ENCODE assay signal across 1 cellular context in the genomic region with DNA sequence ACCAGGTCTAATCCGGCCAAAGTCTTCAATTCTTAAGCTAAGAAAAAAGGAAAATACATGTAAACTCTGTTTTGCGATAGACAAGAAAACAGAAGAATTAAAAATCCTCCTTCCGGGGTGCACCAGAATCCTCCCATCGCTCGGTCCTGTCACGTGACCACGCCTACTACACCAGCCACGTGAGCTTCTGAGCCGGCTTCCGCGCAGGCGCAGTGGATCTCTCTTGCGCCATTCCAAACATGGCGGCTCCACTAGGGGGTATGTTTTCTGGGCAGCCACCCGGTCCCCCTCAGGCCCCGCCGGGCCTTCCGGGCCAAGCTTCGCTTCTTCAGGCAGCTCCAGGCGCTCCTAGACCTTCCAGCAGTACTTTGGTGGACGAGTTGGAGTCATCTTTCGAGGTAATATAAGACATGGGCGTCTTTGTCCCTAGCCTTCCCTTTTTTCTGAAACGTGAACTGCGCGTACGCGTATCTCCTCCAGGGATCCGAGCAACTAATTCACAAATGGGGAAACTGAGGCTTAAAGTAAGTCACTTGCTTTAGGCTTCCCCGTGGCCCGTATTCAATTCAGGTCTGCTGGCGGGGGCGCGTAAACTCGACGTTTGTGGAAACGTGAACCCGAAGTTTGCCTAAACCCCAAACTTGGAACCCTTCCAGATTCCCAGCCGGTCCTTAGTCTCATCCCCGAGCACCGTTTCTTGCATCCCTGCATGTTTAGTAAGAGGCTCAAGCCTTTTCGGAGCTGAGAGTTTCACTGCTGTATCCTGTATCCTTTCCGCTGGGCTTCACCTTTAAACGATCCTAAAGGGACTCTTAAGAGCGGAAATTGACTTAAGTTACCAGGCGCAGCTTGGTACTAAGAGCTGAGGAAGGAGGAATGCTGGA.
TF ChIP-seq lines count a peak whose summit lies in the region.

A gene with protein sequence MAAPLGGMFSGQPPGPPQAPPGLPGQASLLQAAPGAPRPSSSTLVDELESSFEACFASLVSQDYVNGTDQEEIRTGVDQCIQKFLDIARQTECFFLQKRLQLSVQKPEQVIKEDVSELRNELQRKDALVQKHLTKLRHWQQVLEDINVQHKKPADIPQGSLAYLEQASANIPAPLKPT (plus strand): TSS at position 226 of the 884 bp plus-strand sequence. CDS start 14 bp downstream, at position 240.

TF ChIP-seq in K562, 482 proteins besides CTCF, POLR2A, EP300 and RAD21 (continued from another document and continues in another):
- TF ChIP-seq, protein P1, sequence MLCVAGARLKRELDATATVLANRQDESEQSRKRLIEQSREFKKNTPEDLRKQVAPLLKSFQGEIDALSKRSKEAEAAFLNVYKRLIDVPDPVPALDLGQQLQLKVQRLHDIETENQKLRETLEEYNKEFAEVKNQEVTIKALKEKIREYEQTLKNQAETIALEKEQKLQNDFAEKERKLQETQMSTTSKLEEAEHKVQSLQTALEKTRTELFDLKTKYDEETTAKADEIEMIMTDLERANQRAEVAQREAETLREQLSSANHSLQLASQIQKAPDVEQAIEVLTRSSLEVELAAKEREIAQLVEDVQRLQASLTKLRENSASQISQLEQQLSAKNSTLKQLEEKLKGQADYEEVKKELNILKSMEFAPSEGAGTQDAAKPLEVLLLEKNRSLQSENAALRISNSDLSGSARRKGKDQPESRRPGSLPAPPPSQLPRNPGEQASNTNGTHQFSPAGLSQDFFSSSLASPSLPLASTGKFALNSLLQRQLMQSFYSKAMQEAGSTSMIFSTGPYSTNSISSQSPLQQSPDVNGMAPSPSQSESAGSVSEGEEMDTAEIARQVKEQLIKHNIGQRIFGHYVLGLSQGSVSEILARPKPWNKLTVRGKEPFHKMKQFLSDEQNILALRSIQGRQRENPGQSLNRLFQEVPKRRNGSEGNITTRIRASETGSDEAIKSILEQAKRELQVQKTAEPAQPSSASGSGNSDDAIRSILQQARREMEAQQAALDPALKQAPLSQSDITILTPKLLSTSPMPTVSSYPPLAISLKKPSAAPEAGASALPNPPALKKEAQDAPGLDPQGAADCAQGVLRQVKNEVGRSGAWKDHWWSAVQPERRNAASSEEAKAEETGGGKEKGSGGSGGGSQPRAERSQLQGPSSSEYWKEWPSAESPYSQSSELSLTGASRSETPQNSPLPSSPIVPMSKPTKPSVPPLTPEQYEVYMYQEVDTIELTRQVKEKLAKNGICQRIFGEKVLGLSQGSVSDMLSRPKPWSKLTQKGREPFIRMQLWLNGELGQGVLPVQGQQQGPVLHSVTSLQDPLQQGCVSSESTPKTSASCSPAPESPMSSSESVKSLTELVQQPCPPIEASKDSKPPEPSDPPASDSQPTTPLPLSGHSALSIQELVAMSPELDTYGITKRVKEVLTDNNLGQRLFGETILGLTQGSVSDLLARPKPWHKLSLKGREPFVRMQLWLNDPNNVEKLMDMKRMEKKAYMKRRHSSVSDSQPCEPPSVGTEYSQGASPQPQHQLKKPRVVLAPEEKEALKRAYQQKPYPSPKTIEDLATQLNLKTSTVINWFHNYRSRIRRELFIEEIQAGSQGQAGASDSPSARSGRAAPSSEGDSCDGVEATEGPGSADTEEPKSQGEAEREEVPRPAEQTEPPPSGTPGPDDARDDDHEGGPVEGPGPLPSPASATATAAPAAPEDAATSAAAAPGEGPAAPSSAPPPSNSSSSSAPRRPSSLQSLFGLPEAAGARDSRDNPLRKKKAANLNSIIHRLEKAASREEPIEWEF (CRISPR knock-in tag; IDR thresholded peaks at IDR 0.05), result no peak
- TF ChIP-seq ZNF384 (IDR thresholded peaks at IDR 0.05; ENCODE audit: low read depth, low read length) (no peak), ZNF431 (CRISPR knock-in tag; IDR thresholded peaks at IDR 0.05) (no peak), CBX1 (IDR thresholded peaks at IDR 0.05; ENCODE audit: low read depth) (0 out of 2 replicates have a peak, but pooled peaks have one; percentile 31), KAT7 (CRISPR knock-in tag; IDR thresholded peaks at IDR 0.05; ENCODE audit: borderline replicate concordance) (no peak; the same call in 1 of the 2 replicates), NFIC (IDR thresholded peaks at IDR 0.05) (peak; percentile 93), ZNF232 (CRISPR knock-in tag; IDR thresholded peaks at IDR 0.05) (no peak), RBM34 (IDR thresholded peaks at IDR 0.05; ENCODE audit: borderline replicate concordance, insufficient read depth, low read length) (no peak), RBM17 (IDR thresholded peaks at IDR 0.05; ENCODE audit: borderline replicate concordance, low read depth, low read length) (no peak), SMAD3 (CRISPR knock-in tag; conservative IDR thresholded peaks at IDR 0.05) (no peak), ZNF224 (CRISPR knock-in tag; IDR thresholded peaks at IDR 0.05) (no peak), MYC (IDR thresholded peaks at IDR 0.05; ENCODE audit: low read depth, low read length) (peak; percentile 70; the same call in 1 of the 2 replicates), MYC (CRISPR knock-in tag; IDR thresholded peaks at IDR 0.05; ENCODE audit: borderline replicate concordance, low read depth) (no peak), FOXJ3 (CRISPR knock-in tag; IDR thresholded peaks at IDR 0.05) (no peak), DDX20 (tag; IDR thresholded peaks at IDR 0.05; ENCODE audit: low read depth) (no peak), SP2 (IDR thresholded peaks at IDR 0.05; ENCODE audit: extremely low read depth, low read depth, low read length, poor library complexity, severe bottlenecking) (no peak), TRIM28 (IDR thresholded peaks at IDR 0.05) (0 out of 2 replicates have a peak, but pooled peaks have one; percentile 13), NR4A1 (CRISPR knock-in tag; IDR thresholded peaks at IDR 0.05) (no peak), NR4A1 (tag; IDR thresholded peaks at IDR 0.05) (no peak), JUN (IDR thresholded peaks at IDR 0.05; ENCODE audit: borderline replicate concordance, low read depth, low read length) (peak; percentile 17; the same call in 1 of the 2 replicates), JUN (CRISPR knock-in tag; IDR thresholded peaks at IDR 0.05; ENCODE audit: borderline replicate concordance) (no peak), POLR2B (IDR thresholded peaks at IDR 0.05; ENCODE audit: low read depth, partially characterized antibody) (peak; percentile 93), MAZ (CRISPR knock-in tag; conservative IDR thresholded peaks at IDR 0.05 in 1 of 2, IDR thresholded peaks at IDR 0.05 in 1 of 2) (peak; percentile 24 to 30; a peak in 1 of 4 replicates), SIN3A (IDR thresholded peaks at IDR 0.05; ENCODE audit: borderline replicate concordance in 2 of 2, control insufficient read depth in 1 of 2, low read depth in 2 of 2, low read length in 2 of 2) (peak; percentile 69 to 87; a peak in 2 of 4 replicates), ZNF75A (CRISPR knock-in tag; IDR thresholded peaks at IDR 0.05) (no peak), FOXP1 (CRISPR knock-in tag; IDR thresholded peaks at IDR 0.05) (no peak)
- TF ChIP-seq, protein P2, sequence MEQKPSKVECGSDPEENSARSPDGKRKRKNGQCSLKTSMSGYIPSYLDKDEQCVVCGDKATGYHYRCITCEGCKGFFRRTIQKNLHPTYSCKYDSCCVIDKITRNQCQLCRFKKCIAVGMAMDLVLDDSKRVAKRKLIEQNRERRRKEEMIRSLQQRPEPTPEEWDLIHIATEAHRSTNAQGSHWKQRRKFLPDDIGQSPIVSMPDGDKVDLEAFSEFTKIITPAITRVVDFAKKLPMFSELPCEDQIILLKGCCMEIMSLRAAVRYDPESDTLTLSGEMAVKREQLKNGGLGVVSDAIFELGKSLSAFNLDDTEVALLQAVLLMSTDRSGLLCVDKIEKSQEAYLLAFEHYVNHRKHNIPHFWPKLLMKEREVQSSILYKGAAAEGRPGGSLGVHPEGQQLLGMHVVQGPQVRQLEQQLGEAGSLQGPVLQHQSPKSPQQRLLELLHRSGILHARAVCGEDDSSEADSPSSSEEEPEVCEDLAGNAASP (IDR thresholded peaks at IDR 0.05), result no peak
- TF ChIP-seq, protein P3, sequence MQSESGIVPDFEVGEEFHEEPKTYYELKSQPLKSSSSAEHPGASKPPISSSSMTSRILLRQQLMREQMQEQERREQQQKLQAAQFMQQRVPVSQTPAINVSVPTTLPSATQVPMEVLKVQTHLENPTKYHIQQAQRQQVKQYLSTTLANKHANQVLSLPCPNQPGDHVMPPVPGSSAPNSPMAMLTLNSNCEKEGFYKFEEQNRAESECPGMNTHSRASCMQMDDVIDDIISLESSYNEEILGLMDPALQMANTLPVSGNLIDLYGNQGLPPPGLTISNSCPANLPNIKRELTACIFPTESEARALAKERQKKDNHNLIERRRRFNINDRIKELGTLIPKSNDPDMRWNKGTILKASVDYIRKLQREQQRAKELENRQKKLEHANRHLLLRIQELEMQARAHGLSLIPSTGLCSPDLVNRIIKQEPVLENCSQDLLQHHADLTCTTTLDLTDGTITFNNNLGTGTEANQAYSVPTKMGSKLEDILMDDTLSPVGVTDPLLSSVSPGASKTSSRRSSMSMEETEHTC (IDR thresholded peaks at IDR 0.05), result peak; percentile 90
- TF ChIP-seq, protein P4, sequence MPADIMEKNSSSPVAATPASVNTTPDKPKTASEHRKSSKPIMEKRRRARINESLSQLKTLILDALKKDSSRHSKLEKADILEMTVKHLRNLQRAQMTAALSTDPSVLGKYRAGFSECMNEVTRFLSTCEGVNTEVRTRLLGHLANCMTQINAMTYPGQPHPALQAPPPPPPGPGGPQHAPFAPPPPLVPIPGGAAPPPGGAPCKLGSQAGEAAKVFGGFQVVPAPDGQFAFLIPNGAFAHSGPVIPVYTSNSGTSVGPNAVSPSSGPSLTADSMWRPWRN (IDR thresholded peaks at IDR 0.05; ENCODE audit: low read depth), result no peak
- TF ChIP-seq, protein P5, sequence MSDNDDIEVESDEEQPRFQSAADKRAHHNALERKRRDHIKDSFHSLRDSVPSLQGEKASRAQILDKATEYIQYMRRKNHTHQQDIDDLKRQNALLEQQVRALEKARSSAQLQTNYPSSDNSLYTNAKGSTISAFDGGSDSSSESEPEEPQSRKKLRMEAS (CRISPR knock-in tag; IDR thresholded peaks at IDR 0.05), result peak; percentile 60
- TF ChIP-seq, protein P6, sequence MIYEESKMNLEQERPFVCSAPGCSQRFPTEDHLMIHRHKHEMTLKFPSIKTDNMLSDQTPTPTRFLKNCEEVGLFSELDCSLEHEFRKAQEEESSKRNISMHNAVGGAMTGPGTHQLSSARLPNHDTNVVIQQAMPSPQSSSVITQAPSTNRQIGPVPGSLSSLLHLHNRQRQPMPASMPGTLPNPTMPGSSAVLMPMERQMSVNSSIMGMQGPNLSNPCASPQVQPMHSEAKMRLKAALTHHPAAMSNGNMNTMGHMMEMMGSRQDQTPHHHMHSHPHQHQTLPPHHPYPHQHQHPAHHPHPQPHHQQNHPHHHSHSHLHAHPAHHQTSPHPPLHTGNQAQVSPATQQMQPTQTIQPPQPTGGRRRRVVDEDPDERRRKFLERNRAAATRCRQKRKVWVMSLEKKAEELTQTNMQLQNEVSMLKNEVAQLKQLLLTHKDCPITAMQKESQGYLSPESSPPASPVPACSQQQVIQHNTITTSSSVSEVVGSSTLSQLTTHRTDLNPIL (CRISPR knock-in tag; IDR thresholded peaks at IDR 0.05), result no peak
- TF ChIP-seq, protein P7, sequence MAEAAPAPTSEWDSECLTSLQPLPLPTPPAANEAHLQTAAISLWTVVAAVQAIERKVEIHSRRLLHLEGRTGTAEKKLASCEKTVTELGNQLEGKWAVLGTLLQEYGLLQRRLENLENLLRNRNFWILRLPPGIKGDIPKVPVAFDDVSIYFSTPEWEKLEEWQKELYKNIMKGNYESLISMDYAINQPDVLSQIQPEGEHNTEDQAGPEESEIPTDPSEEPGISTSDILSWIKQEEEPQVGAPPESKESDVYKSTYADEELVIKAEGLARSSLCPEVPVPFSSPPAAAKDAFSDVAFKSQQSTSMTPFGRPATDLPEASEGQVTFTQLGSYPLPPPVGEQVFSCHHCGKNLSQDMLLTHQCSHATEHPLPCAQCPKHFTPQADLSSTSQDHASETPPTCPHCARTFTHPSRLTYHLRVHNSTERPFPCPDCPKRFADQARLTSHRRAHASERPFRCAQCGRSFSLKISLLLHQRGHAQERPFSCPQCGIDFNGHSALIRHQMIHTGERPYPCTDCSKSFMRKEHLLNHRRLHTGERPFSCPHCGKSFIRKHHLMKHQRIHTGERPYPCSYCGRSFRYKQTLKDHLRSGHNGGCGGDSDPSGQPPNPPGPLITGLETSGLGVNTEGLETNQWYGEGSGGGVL (CRISPR knock-in tag; IDR thresholded peaks at IDR 0.05), result no peak
